ENCODE assay signal across 16 cellular contexts in the genomic region with DNA sequence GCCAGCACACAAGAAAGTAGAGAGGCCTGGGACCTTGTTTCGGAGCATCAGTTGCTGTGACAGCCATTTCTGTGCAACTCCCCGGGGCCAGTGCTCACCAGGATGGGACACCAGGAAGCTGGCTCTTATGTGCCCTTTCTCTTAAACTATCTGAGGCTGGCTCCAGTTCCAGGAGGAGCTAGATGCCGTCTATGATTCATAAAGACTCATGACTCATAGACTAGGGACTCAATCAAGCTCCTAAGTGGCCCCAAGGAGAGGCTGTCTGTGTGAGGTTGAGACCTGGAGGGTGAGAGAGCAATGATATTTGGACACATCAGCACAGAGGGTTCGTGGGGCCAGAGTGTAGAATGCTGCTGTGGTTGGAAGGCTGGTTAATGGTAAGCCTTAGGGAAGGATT.
"Had no signal": no experiment of that assay in that cellular context is flagged by ENCODE, and none has a peak within 500 bp of the region (broad histone marks: within the 10 kb centered on the region; RNA-seq: fewer than 3 reads in every experiment).

No MANE protein-coding gene starts in this region.

- H3K36me3 ChIP-seq: colonic mucosa, transverse colon had no signal

- H3K9me3 ChIP-seq: colonic mucosa, transverse colon had no signal

- H3K4me3 ChIP-seq: colonic mucosa, transverse colon had no signal

- H3K27me3 ChIP-seq: colonic mucosa, transverse colon had no signal

- H3K4me1 ChIP-seq: colonic mucosa, transverse colon had no signal

- FAIRE-seq: endometrium, kidney had no signal

- H3K27me3 Mint-ChIP-seq: activated T-helper 17 cell treated with anti-CD3 and anti-CD28 coated beads, Interleukin-2, amount 50 U/mL, for 72 hours; natural killer cell treated with Interleukin-12 subunit alpha and Interleukin-12 subunit beta and Interleukin-15 and Interleukin-18, amount 100 ng/mL, for 72 hours; stimulated activated naive B cell treated with anti-CD40 and anti-IgM and Interleukin-4, amounts not matched to agents 10 μg/mL and 1 μg/mL and 100 μg/mL, for 72 hours had no signal

- H3K27ac Mint-ChIP-seq: activated T-helper 17 cell treated with anti-CD3 and anti-CD28 coated beads, Interleukin-2, amount 50 U/mL, for 72 hours; natural killer cell treated with Interleukin-12 subunit alpha and Interleukin-12 subunit beta and Interleukin-15 and Interleukin-18, amount 100 ng/mL, for 72 hours; stimulated activated naive B cell treated with anti-CD40 and anti-IgM and Interleukin-4, amounts not matched to agents 10 μg/mL and 1 μg/mL and 100 μg/mL, for 72 hours had no signal

- H3K4me1 Mint-ChIP-seq: activated T-helper 17 cell treated with anti-CD3 and anti-CD28 coated beads, Interleukin-2, amount 50 U/mL, for 72 hours; stimulated activated naive B cell treated with anti-CD40 and anti-IgM and Interleukin-4, amounts not matched to agents 10 μg/mL and 1 μg/mL and 100 μg/mL, for 72 hours had no signal

- H3K27ac ChIP-seq: colonic mucosa, transverse colon, VCaP had no signal

- ATAC-seq: activated T-helper 17 cell treated with anti-CD3 and anti-CD28 coated beads, Interleukin-2, amount 50 U/mL, for 72 hours; esophagus mucosa; natural killer cell treated with Interleukin-12 subunit alpha and Interleukin-12 subunit beta and Interleukin-15 and Interleukin-18, amount 100 ng/mL, for 72 hours; stimulated activated naive B cell treated with anti-CD40 and anti-IgM and Interleukin-4, amounts not matched to agents 10 μg/mL and 1 μg/mL and 100 μg/mL, for 72 hours had no signal

- H3K36me3 Mint-ChIP-seq: natural killer cell treated with Interleukin-12 subunit alpha and Interleukin-12 subunit beta and Interleukin-15 and Interleukin-18, amount 100 ng/mL, for 72 hours; stimulated activated naive B cell treated with anti-CD40 and anti-IgM and Interleukin-4, amounts not matched to agents 10 μg/mL and 1 μg/mL and 100 μg/mL, for 72 hours had no signal

- H3K9me3 Mint-ChIP-seq: activated T-helper 17 cell treated with anti-CD3 and anti-CD28 coated beads, Interleukin-2, amount 50 U/mL, for 72 hours had no signal

- DNase-seq: activated CD4-positive, alpha-beta T cell treated with anti-CD3 and anti-CD28 coated beads for 1 hour; activated CD4-positive, alpha-beta T cell treated with anti-CD3 and anti-CD28 coated beads, Interleukin-2, amount 50 U/mL, for 4 hours; activated naive CD4-positive, alpha-beta T cell treated with Interleukin-2 at 50 U/mL for 16 hours; caudate nucleus; colonic mucosa; hypothalamus; kidney; stimulated activated CD4-positive, alpha-beta T cell treated with anti-CD3 and anti-CD28 coated beads, Interleukin-2, amount 100 ng/mL, for 48 hours; stimulated activated naive B cell treated with anti-CD40 and anti-IgM and Interleukin-4, amounts not matched to agents 10 μg/mL and 1 μg/mL and 100 μg/mL, for 72 hours; substantia nigra; transverse colon had no signal

- H3K4me3 Mint-ChIP-seq: activated T-helper 17 cell treated with anti-CD3 and anti-CD28 coated beads, Interleukin-2, amount 50 U/mL, for 72 hours; natural killer cell treated with Interleukin-12 subunit alpha and Interleukin-12 subunit beta and Interleukin-15 and Interleukin-18, amount 100 ng/mL, for 72 hours; stimulated activated naive B cell treated with anti-CD40 and anti-IgM and Interleukin-4, amounts not matched to agents 10 μg/mL and 1 μg/mL and 100 μg/mL, for 72 hours had no signal
